In the genomic region with DNA sequence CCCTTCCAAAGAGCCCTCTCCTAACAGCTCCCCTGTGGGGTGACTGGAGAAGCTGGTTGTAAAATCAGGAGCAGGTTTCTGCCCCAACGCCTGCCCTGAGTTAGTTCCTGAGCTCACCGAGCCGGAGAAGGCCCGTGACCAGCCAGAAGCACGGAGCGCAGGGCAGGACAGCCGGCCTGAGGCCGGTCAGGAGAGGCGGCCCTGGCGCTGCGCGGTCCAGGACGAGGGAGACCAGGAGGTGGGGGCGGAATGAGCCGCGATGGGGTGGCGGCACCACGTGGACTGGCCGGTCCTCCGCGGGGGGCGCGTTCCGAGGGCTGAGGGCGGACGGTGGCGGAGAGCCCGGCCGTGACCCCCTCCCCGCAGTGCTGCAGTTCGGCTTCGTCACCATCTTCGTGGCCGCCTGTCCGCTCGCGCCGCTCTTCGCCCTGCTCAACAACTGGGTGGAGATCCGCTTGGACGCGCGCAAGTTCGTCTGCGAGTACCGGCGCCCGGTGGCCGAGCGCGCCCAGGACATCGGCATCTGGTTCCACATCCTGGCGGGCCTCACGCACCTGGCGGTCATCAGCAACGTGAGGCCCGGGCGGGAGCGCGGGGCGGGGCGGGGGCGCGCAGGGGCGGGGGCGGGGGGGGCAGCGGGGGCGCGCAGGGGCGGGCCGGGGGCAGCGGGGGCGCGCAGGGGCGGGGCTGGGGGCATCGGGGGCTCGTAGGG, we compare ENCODE assay signal across 8 cellular contexts. TPM values are rescaled to one million over a fixed set of nuclear protein-coding genes. Genes with fewer than 3 reads are reported as not detected.
A peak's percentile ranks its signal among the peaks of the same experiment; 100 is the strongest.
DNase-seq lines count a peak whose midpoint lies in the region; ATAC-seq and TF ChIP-seq lines count a peak whose summit lies in the region.

No MANE protein-coding gene starts in this region.

- peaks cover 10 to 13% of the 10 kb centered on the region in 2 experiments for H3K4me1 ChIP-seq in neutrophil (ENCODE audit: control insufficient read depth in 1 of 2, insufficient read depth in 1 of 2, low read depth in 1 of 2, low read length in 1 of 2)
- H3K4me1 ChIP-seq in uterus: peaks cover 0 to 4% of the 10 kb centered on the region in 2 donors

- no peak overlapping the region for H3K27ac ChIP-seq in neutrophil
- peak overlapping the region; percentile 92 to 94 for H3K27ac ChIP-seq in uterus

- H3K27me3 ChIP-seq in neutrophil (peaks cover 40% of the 10 kb centered on the region), uterus (no peaks in the 10 kb centered on the region)

- 0 out of 2 replicates have a peak, but pooled peaks have one; percentile 2 for TF ChIP-seq CTCF in GM12875 (IDR thresholded peaks at IDR 0.05; ENCODE audit: borderline replicate concordance, insufficient read depth, low read depth, low read length)
- TF ChIP-seq CTCF in neutrophil (IDR thresholded peaks at IDR 0.05): no peak
- TF ChIP-seq CTCF in uterus (IDR thresholded peaks at IDR 0.05): peak in 1 of 4 experiments; percentile 5

- ATAC-seq in HG02981 (IDR thresholded peaks at IDR 0.05; ENCODE audit: unreplicated experiment) (peak; percentile 60), Right ventricle myocardium inferior (peak; percentile 85), HG02973 (IDR thresholded peaks at IDR 0.05; ENCODE audit: unreplicated experiment) (no peak)

- H3K36me3 ChIP-seq in neutrophil (no peaks in the 10 kb centered on the region), uterus (no peaks in the 10 kb centered on the region)

- DNase-seq in RPMI7951 (ENCODE audit: low read depth): peak; percentile 68
- peak; percentile 47 for DNase-seq in amniotic stem cell (lab: John Stamatoyannopoulos, UW)
- peak; percentile 88 for DNase-seq in Right ventricle myocardium inferior (ENCODE audit: missing footprints)
- peak; percentile 72 to 73 for DNase-seq in uterus

- H3K4me3 ChIP-seq in GM12875 (ENCODE audit: low read depth, low read length) (peak overlapping the region; percentile 43), neutrophil (ENCODE audit: low read depth in 1 of 2, low read length in 1 of 2) (peak overlapping the region; percentile 34 to 49), uterus (peak overlapping the region; percentile 44 to 45)

- H3K9me3 ChIP-seq in neutrophil (no peaks in the 10 kb centered on the region), uterus (no peaks in the 10 kb centered on the region)

- intact Hi-C loops in Right ventricle myocardium inferior (cut with DNase I) (loop anchor here (5.0 kb wide), 2 partner anchors 65 to 115 kb away; partner anchors contain the start of genes MTERF4 and PPP1R7), uterus (cut with DNase I; ENCODE audit: low total_unique reads) (no loop called here)

- TF ChIP-seq POLR2A in uterus (IDR thresholded peaks at IDR 0.05): peak in 1 of 2 donors; percentile 43

RNA-seq across cellular contexts. Expression of gene ANO7, which starts 29.0 kb away (rescaled TPM):
- 0.72 and 1.1 TPM in 2 replicates for total RNA-seq in RPMI7951 (2014; rRNA removed; shearing (Covaris generic))
- total RNA-seq in Right ventricle myocardium inferior (0.81 TPM), uterus (1 to 10 TPM in 1 of 4 donors, under 1 TPM in 2, not detected in 1; under 0.01 to 3.8 (median 0.21) TPM)
